In genomic region chr12:51124504-51124903, GRCh38 we compare ENCODE assay signal across 14 cellular contexts.
"Had no signal": no experiment of that assay in that cellular context is flagged by ENCODE, and none has a peak within 500 bp of the region (broad histone marks: within the 10 kb centered on the region; RNA-seq: fewer than 3 reads in every experiment).

No MANE protein-coding gene starts in this region.

- ATAC-seq: esophagus mucosa, heart right ventricle, left cardiac atrium, lower lobe of right lung had no signal

- DNase-seq: effector CD4-positive, alpha-beta T cell; heart right ventricle; left cardiac atrium; left ventricle myocardium inferior; lower lobe of right lung; naive B cell; small intestine; stimulated activated CD4-positive, alpha-beta T cell treated with anti-CD3 and anti-CD28 coated beads, Interleukin-12 subunit alpha, Interleukin-12 subunit beta, amount 100 ng/mL, for 4 hours; stimulated activated naive CD4-positive, alpha-beta T cell treated with Interleukin-2 at 50 U/mL for 16 hours; trophoblast cell had no signal

- H3K27ac Mint-ChIP-seq: memory B cell, nephron had no signal

- H3K9me3 ChIP-seq: heart right ventricle, left ventricle myocardium inferior, lower lobe of right lung had no signal

- H3K27me3 Mint-ChIP-seq: memory B cell, naive B cell had no signal

- H3K4me3 ChIP-seq: coronary artery, heart right ventricle, left ventricle myocardium inferior, lower lobe of right lung had no signal

- H3K27me3 ChIP-seq: heart right ventricle had no signal

- H3K27ac ChIP-seq: coronary artery, heart right ventricle, left ventricle myocardium inferior, lower lobe of right lung had no signal

- H3K4me1 ChIP-seq: lower lobe of right lung had no signal

- H3K9me3 Mint-ChIP-seq: memory B cell, naive B cell, nephron had no signal

- H3K4me3 Mint-ChIP-seq: memory B cell, naive B cell, nephron had no signal
